Comparison of ENCODE assay signal across 25 cellular contexts in the genomic region with DNA sequence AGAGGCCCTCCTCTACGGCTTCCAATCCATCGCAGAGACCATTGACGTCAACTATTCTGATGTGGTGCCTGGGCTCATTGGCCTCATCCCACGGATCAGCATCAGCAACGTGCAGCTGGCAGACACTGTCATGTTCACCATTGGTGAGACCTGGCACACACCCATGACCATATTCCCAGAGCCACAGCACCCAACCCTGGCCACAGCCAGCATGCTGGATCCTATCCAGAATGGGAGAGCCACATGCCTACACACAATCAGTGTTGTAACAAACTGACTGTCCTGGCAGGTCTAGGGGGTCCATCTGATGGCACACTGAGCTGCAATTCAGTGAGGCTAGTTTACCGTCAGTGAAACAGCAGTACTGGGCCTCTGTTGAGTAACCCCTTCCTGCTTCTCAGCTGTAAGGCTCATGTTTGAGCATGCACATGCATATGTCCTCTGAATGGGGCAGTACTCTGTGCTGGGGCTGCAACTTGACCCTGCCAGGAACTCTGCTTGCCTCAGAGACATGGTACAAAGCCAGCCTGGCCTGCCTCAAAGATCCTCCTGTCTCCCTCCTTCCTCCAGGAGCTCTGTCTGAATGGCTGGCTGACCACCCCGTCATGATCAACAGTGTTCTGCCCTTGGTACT. TPM values are rescaled to one million over a fixed set of nuclear protein-coding genes. Genes with fewer than 3 reads are reported as not detected.
"Had no signal": no experiment of that assay in that cellular context is flagged by ENCODE, and none has a peak within 500 bp of the region (broad histone marks: within the 10 kb centered on the region; RNA-seq: fewer than 3 reads in every experiment).

No MANE protein-coding gene starts in this region.

- H3K27me3 Mint-ChIP-seq: activated B cell treated with CpG ODN at 0.5 μM for 24 hours; activated CD4-positive, alpha-beta T cell treated with anti-CD3 and anti-CD28 coated beads for 36 hours; activated naive CD8-positive, alpha-beta T cell treated with anti-CD3 and anti-CD28 coated beads for 36 hours; activated T-cell treated with anti-CD3 and anti-CD28 coated beads, Interleukin-2, amount 50 U/mL, for 24 hours; dendritic cell treated with granulocyte-macrophage colony-stimulating factor and Interleukin-4, amounts not matched to agents 40 ng/mL and 50 ng/mL, for 4 days; naive thymus-derived CD4-positive, alpha-beta T cell; T-helper 17 cell had no signal

- H3K9me3 Mint-ChIP-seq: activated B cell treated with CpG ODN at 0.5 μM for 24 hours; activated naive CD8-positive, alpha-beta T cell treated with anti-CD3 and anti-CD28 coated beads for 36 hours; activated T-cell treated with anti-CD3 and anti-CD28 coated beads, Interleukin-2, amount 50 U/mL, for 24 hours; activated T-helper 2 cell treated with anti-CD3 and anti-CD28 coated beads, Interferon-gamma antibody, Interleukin-2, Interleukin-4, amounts not matched to agents 10 μg/mL and 5 μg/mL and 100 μg/mL, durations not matched to agents 14 hours and 24 hours and 36 hours; dendritic cell treated with granulocyte-macrophage colony-stimulating factor and Interleukin-4, amounts not matched to agents 40 ng/mL and 50 ng/mL, for 4 days; naive thymus-derived CD4-positive, alpha-beta T cell had no signal

- H3K4me3 ChIP-seq: esophagus muscularis mucosa, heart right ventricle, lower lobe of right lung, ovary, tibial artery had no signal

- H3K27ac Mint-ChIP-seq: activated B cell treated with CpG ODN at 0.5 μM for 24 hours; activated CD4-positive, alpha-beta T cell treated with anti-CD3 and anti-CD28 coated beads for 36 hours; activated naive CD8-positive, alpha-beta T cell treated with anti-CD3 and anti-CD28 coated beads for 36 hours; activated T-cell treated with anti-CD3 and anti-CD28 coated beads, Interleukin-2, amount 50 U/mL, for 24 hours; activated T-helper 2 cell treated with anti-CD3 and anti-CD28 coated beads, Interferon-gamma antibody, Interleukin-2, Interleukin-4, amounts not matched to agents 10 μg/mL and 5 μg/mL and 100 μg/mL, durations not matched to agents 14 hours and 24 hours and 36 hours; dendritic cell treated with granulocyte-macrophage colony-stimulating factor and Interleukin-4, amounts not matched to agents 40 ng/mL and 50 ng/mL, for 4 days; T-helper 17 cell had no signal

- H3K36me3 ChIP-seq: ovary had no signal

- DNase-seq: activated B cell treated with CpG ODN at 0.5 μM for 24 hours; activated CD4-positive, alpha-beta T cell treated with anti-CD3 and anti-CD28 coated beads for 36 hours; activated CD4-positive, alpha-beta T cell treated with anti-CD3 and anti-CD28 coated beads, Interleukin-2, amount 50 U/mL, for 4 hours; activated CD8-positive, alpha-beta memory T cell treated with anti-CD3 and anti-CD28 coated beads for 24 hours; activated CD8-positive, alpha-beta memory T cell treated with anti-CD3 and anti-CD28 coated beads, Interleukin-2, amount 50 U/mL, for 4 hours; activated naive CD4-positive, alpha-beta T cell treated with Interleukin-2 at 50 U/mL for 16 hours; activated naive CD8-positive, alpha-beta T cell treated with anti-CD3 and anti-CD28 coated beads for 36 hours; activated T-cell treated with anti-CD3 and anti-CD28 coated beads, Interleukin-2, amount 50 U/mL, for 24 hours; effector CD8-positive, alpha-beta T cell; heart right ventricle; lower lobe of right lung; naive thymus-derived CD4-positive, alpha-beta T cell; ovary; stimulated activated CD4-positive, alpha-beta T cell treated with anti-CD3 and anti-CD28 coated beads, Interleukin-4, amount 100 ng/mL, for 24 hours; stimulated activated naive CD8-positive, alpha-beta T cell treated with anti-CD3 and anti-CD28 coated beads, Interleukin-15, Interleukin-2, amounts not matched to agents 100 U/mL and 50 U/mL, for 24 hours; T-helper 17 cell; tibial artery had no signal

- H3K4me1 ChIP-seq: lower lobe of right lung, tibial artery had no signal

- H3K4me3 Mint-ChIP-seq: activated B cell treated with CpG ODN at 0.5 μM for 24 hours; activated CD4-positive, alpha-beta T cell treated with anti-CD3 and anti-CD28 coated beads for 36 hours; activated naive CD8-positive, alpha-beta T cell treated with anti-CD3 and anti-CD28 coated beads for 36 hours; activated T-cell treated with anti-CD3 and anti-CD28 coated beads, Interleukin-2, amount 50 U/mL, for 24 hours; dendritic cell treated with granulocyte-macrophage colony-stimulating factor and Interleukin-4, amounts not matched to agents 40 ng/mL and 50 ng/mL, for 4 days; naive thymus-derived CD4-positive, alpha-beta T cell; T-helper 17 cell had no signal

- H3K4me1 Mint-ChIP-seq: activated B cell treated with CpG ODN at 0.5 μM for 24 hours; activated CD4-positive, alpha-beta T cell treated with anti-CD3 and anti-CD28 coated beads for 36 hours; activated naive CD8-positive, alpha-beta T cell treated with anti-CD3 and anti-CD28 coated beads for 36 hours had no signal

- ATAC-seq: activated CD4-positive, alpha-beta T cell treated with anti-CD3 and anti-CD28 coated beads for 36 hours; heart right ventricle; left lobe of liver; lower lobe of right lung; naive thymus-derived CD4-positive, alpha-beta T cell; right cardiac atrium; stimulated activated naive CD8-positive, alpha-beta T cell treated with anti-CD3 and anti-CD28 coated beads, Interleukin-15, Interleukin-2, amounts not matched to agents 100 U/mL and 50 U/mL, for 24 hours; T-helper 17 cell had no signal

- H3K27ac ChIP-seq: esophagus muscularis mucosa, heart right ventricle, lower lobe of right lung, neutrophil, ovary, tibial artery had no signal

- FAIRE-seq: keratinocyte had no signal

- H3K9me3 ChIP-seq: esophagus muscularis mucosa, heart right ventricle, lower lobe of right lung, neutrophil, ovary, tibial artery had no signal

- H3K27me3 ChIP-seq: esophagus muscularis mucosa, heart right ventricle, neutrophil, ovary, tibial artery had no signal

RNA-seq across cellular contexts. Expression of gene B4GALT2, which starts 21.5 kb away (rescaled TPM):
- polyA plus RNA-seq: naive thymus-derived CD4-positive, alpha-beta T cell had no signal

RNA-seq across cellular contexts. Expression of gene ARTN, which starts 23.9 kb away (rescaled TPM):
- total RNA-seq: pulmonary artery endothelial cell had no signal
- polyA plus RNA-seq: naive thymus-derived CD4-positive, alpha-beta T cell had no signal
